ENCODE assay signal across 20 cellular contexts in genomic region chr6:150719099-150719767, GRCh38.
DNase-seq lines count a peak whose midpoint lies in the region; ATAC-seq, FAIRE-seq and TF ChIP-seq lines count a peak whose summit lies in the region.
"Had no signal": no experiment of that assay in that cellular context is flagged by ENCODE, and none has a peak within 500 bp of the region (broad histone marks: within the 10 kb centered on the region; RNA-seq: fewer than 3 reads in every experiment).

No MANE protein-coding gene starts in this region.

- POLR2A ChIA-PET in naive thymus-derived CD8-positive, alpha-beta T cell (lab: Charles Lee): no interaction called here

- WGBS in hepatocyte (ENCODE audit: low lambda C conversion rate, missing lambda C conversion rate): 52% methylated on average over 7 of the region's 7 CpGs
- WGBS in pancreas, 2 donors: 67 to 73% methylated on average over 7 of the region's 7 CpGs

- intact Hi-C loops in pancreas (cut with DNase I): no loop called here

- H3K27ac Mint-ChIP-seq in stimulated activated naive B cell treated with anti-CD40 and anti-IgM and Interleukin-4, amounts not matched to agents 10 μg/mL and 1 μg/mL and 100 μg/mL, for 72 hours: no peak overlapping the region
- H3K27ac Mint-ChIP-seq in naive thymus-derived CD8-positive, alpha-beta T cell: no peak overlapping the region
- H3K27ac Mint-ChIP-seq: CD8-positive, alpha-beta memory T cell; stimulated activated effector memory CD8-positive, alpha-beta T cell treated with anti-CD3 and anti-CD28 coated beads, Interleukin-12 subunit alpha, Interleukin-12 subunit beta, amount 100 ng/mL, for 72 hours had no signal

- no peaks in the 10 kb centered on the region for H3K9me2 ChIP-seq in OCI-LY1 (ENCODE audit: low read depth, low read length)
- H3K9me2 ChIP-seq in hepatocyte (replicated peaks; ENCODE audit: insufficient read depth): no peaks in the 10 kb centered on the region

- H3K79me2 ChIP-seq in OCI-LY1 (ENCODE audit: insufficient read depth, low read length) (peaks cover 54% of the 10 kb centered on the region), hepatocyte (no peaks in the 10 kb centered on the region)

- H2AFZ ChIP-seq in OCI-LY1 (ENCODE audit: low read length) (no peak overlapping the region), hepatocyte (no peak overlapping the region)

- peaks cover 19 to 39% of the 10 kb centered on the region in 2 donors for H3K36me3 Mint-ChIP-seq in stimulated activated naive B cell treated with anti-CD40 and anti-IgM and Interleukin-4, amounts not matched to agents 10 μg/mL and 1 μg/mL and 100 μg/mL, for 72 hours
- no peaks in the 10 kb centered on the region for H3K36me3 Mint-ChIP-seq in naive thymus-derived CD8-positive, alpha-beta T cell
- H3K36me3 Mint-ChIP-seq: stimulated activated effector memory CD8-positive, alpha-beta T cell treated with anti-CD3 and anti-CD28 coated beads, Interleukin-12 subunit alpha, Interleukin-12 subunit beta, amount 100 ng/mL, for 72 hours had no signal

- H3K36me3 ChIP-seq in OCI-LY1 (ENCODE audit: insufficient read depth, low read length) (peaks cover 4% of the 10 kb centered on the region; the same call in 1 of the 2 replicates), hepatocyte (replicated peaks; ENCODE audit: insufficient read depth, low read depth) (no peaks in the 10 kb centered on the region), pancreas (no peaks in the 10 kb centered on the region)
- H3K36me3 ChIP-seq: gastroesophageal sphincter, upper lobe of left lung had no signal

- H3K27me3 Mint-ChIP-seq in stimulated activated naive B cell treated with anti-CD40 and anti-IgM and Interleukin-4, amounts not matched to agents 10 μg/mL and 1 μg/mL and 100 μg/mL, for 72 hours: no peaks in the 10 kb centered on the region
- peaks cover 0 to 8% (median 2%) of the 10 kb centered on the region in 5 donors for H3K27me3 Mint-ChIP-seq in naive thymus-derived CD8-positive, alpha-beta T cell
- H3K27me3 Mint-ChIP-seq: CD8-positive, alpha-beta memory T cell had no signal

- DNase-seq in NCI-H2107 treated with DMSO at 0.1 percent for 48 hours (lab: John Stamatoyannopoulos, UW; ENCODE audit: unreplicated experiment) (peak; percentile 66), NCI-H2107 (lab: John Stamatoyannopoulos, UW) (no peak), hepatocyte (ENCODE audit: low spot score) (no peak), hepatic stellate cell (ENCODE audit: low spot score) (no peak), pancreas (no peak)
- no peak for DNase-seq in stimulated activated naive B cell treated with anti-CD40 and anti-IgM and Interleukin-4, amounts not matched to agents 10 μg/mL and 1 μg/mL and 100 μg/mL, for 72 hours
- DNase-seq in naive thymus-derived CD8-positive, alpha-beta T cell: no peak
- DNase-seq: amygdala; CD8-positive, alpha-beta memory T cell; KG1; mammary epithelial cell; NCI-H1436; NCI-H82; T-helper 1 cell; upper lobe of left lung had no signal

- no peak for ATAC-seq in stimulated activated naive B cell treated with anti-CD40 and anti-IgM and Interleukin-4, amounts not matched to agents 10 μg/mL and 1 μg/mL and 100 μg/mL, for 72 hours (replicated peaks)
- no peak for ATAC-seq in naive thymus-derived CD8-positive, alpha-beta T cell
- no peak for ATAC-seq in pancreas
- ATAC-seq: A549; gastroesophageal sphincter; stimulated activated effector memory CD8-positive, alpha-beta T cell treated with anti-CD3 and anti-CD28 coated beads, Interleukin-12 subunit alpha, Interleukin-12 subunit beta, amount 100 ng/mL, for 72 hours had no signal

- H3K4me2 ChIP-seq in OCI-LY1 (ENCODE audit: low read length): peak overlapping the region; percentile 73
- H3K4me2 ChIP-seq in hepatocyte: no peak overlapping the region
- H3K4me2 ChIP-seq: A549 had no signal

- no peak for TF ChIP-seq CTCF in OCI-LY1 (IDR thresholded peaks at IDR 0.05; ENCODE audit: low read length)
- TF ChIP-seq CTCF in hepatocyte (IDR thresholded peaks at IDR 0.05; ENCODE audit: poor library complexity): no peak
- no peak for TF ChIP-seq CTCF in pancreas (IDR thresholded peaks at IDR 0.05)

- FAIRE-seq in pancreas (lab: Jason Lieb, UNC): no peak
- FAIRE-seq: A549 had no signal

- H4K20me1 ChIP-seq in OCI-LY1 (ENCODE audit: insufficient read depth, low read length) (no peaks in the 10 kb centered on the region), hepatocyte (ENCODE audit: insufficient read depth, poor library complexity, severe bottlenecking) (no peaks in the 10 kb centered on the region)

- H3K9me3 ChIP-seq in OCI-LY1 (ENCODE audit: low read length) (no peaks in the 10 kb centered on the region), hepatocyte (ENCODE audit: low read depth) (no peaks in the 10 kb centered on the region), pancreas (no peaks in the 10 kb centered on the region)
- H3K9me3 ChIP-seq: A549, gastroesophageal sphincter, upper lobe of left lung had no signal

- peaks cover 46 to 56% of the 10 kb centered on the region in 2 donors for H3K4me1 Mint-ChIP-seq in stimulated activated naive B cell treated with anti-CD40 and anti-IgM and Interleukin-4, amounts not matched to agents 10 μg/mL and 1 μg/mL and 100 μg/mL, for 72 hours
- H3K4me1 Mint-ChIP-seq in naive thymus-derived CD8-positive, alpha-beta T cell: peaks cover 2 to 19% (median 9%) of the 10 kb centered on the region in 4 donors

- H3K9ac ChIP-seq in OCI-LY1 (ENCODE audit: low read length): peak overlapping the region; percentile 4; the same call in 1 of the 2 replicates

- H3K27ac ChIP-seq in OCI-LY1 (ENCODE audit: low read depth, low read length, poor library complexity, severe bottlenecking) (peak overlapping the region; percentile 80), hepatocyte (peak overlapping the region; percentile 85), pancreas (no peak overlapping the region)
- H3K27ac ChIP-seq: A549, gastroesophageal sphincter, RWPE1 had no signal

- H3K9me3 Mint-ChIP-seq in stimulated activated naive B cell treated with anti-CD40 and anti-IgM and Interleukin-4, amounts not matched to agents 10 μg/mL and 1 μg/mL and 100 μg/mL, for 72 hours: no peaks in the 10 kb centered on the region
- peaks cover 0 to 2% (median 0%) of the 10 kb centered on the region in 9 donors for H3K9me3 Mint-ChIP-seq in naive thymus-derived CD8-positive, alpha-beta T cell
- H3K9me3 Mint-ChIP-seq: CD8-positive, alpha-beta memory T cell; stimulated activated effector memory CD8-positive, alpha-beta T cell treated with anti-CD3 and anti-CD28 coated beads, Interleukin-12 subunit alpha, Interleukin-12 subunit beta, amount 100 ng/mL, for 72 hours had no signal

- H3K4me1 ChIP-seq in OCI-LY1 (ENCODE audit: insufficient read depth, low read length, severe bottlenecking): peaks cover 72% of the 10 kb centered on the region
- H3K4me1 ChIP-seq in hepatocyte (ENCODE audit: insufficient read depth): peaks cover 10% of the 10 kb centered on the region
- peaks cover 0 to 6% (median 3%) of the 10 kb centered on the region in 3 donors for H3K4me1 ChIP-seq in pancreas
- H3K4me1 ChIP-seq: A549, gastroesophageal sphincter had no signal

- peak overlapping the region; percentile 12 to 27 for H3K4me3 Mint-ChIP-seq in stimulated activated naive B cell treated with anti-CD40 and anti-IgM and Interleukin-4, amounts not matched to agents 10 μg/mL and 1 μg/mL and 100 μg/mL, for 72 hours
- no peak overlapping the region for H3K4me3 Mint-ChIP-seq in naive thymus-derived CD8-positive, alpha-beta T cell
- H3K4me3 Mint-ChIP-seq: CD8-positive, alpha-beta memory T cell; stimulated activated effector memory CD8-positive, alpha-beta T cell treated with anti-CD3 and anti-CD28 coated beads, Interleukin-12 subunit alpha, Interleukin-12 subunit beta, amount 100 ng/mL, for 72 hours had no signal

- H3K27me3 ChIP-seq in OCI-LY1 (ENCODE audit: insufficient read depth, low read length): no peaks in the 10 kb centered on the region
- H3K27me3 ChIP-seq in hepatocyte: no peaks in the 10 kb centered on the region
- no peaks in the 10 kb centered on the region for H3K27me3 ChIP-seq in pancreas
- H3K27me3 ChIP-seq: gastroesophageal sphincter, upper lobe of left lung had no signal

- no peaks in the 10 kb centered on the region for H3F3A ChIP-seq in OCI-LY1 (ENCODE audit: insufficient read depth, low read length)

- H3K4me3 ChIP-seq in OCI-LY1 (ENCODE audit: low read depth, low read length, poor library complexity, severe bottlenecking): peak overlapping the region; percentile 56
- no peak overlapping the region for H3K4me3 ChIP-seq in hepatocyte
- no peak overlapping the region for H3K4me3 ChIP-seq in pancreas
- H3K4me3 ChIP-seq: A549, gastroesophageal sphincter, upper lobe of left lung had no signal

Comparison
In these comparisons a context has a peak if more than half of its experiments do, and no peak if none do; other contexts are left out.
1. H3K27ac ChIP-seq: peak in OCI-LY1 (single experiment) and hepatocyte (single experiment); none in pancreas (0 of 4).
2. H3K4me3 Mint-ChIP-seq: peak in stimulated activated naive B cell treated with anti-CD40 and anti-IgM and Interleukin-4, amounts not matched to agents 10 μg/mL and 1 μg/mL and 100 μg/mL, for 72 hours (2 of 2); none in naive thymus-derived CD8-positive, alpha-beta T cell (0 of 10).